9 cellular contexts compared by ENCODE assay signal in the genomic region with DNA sequence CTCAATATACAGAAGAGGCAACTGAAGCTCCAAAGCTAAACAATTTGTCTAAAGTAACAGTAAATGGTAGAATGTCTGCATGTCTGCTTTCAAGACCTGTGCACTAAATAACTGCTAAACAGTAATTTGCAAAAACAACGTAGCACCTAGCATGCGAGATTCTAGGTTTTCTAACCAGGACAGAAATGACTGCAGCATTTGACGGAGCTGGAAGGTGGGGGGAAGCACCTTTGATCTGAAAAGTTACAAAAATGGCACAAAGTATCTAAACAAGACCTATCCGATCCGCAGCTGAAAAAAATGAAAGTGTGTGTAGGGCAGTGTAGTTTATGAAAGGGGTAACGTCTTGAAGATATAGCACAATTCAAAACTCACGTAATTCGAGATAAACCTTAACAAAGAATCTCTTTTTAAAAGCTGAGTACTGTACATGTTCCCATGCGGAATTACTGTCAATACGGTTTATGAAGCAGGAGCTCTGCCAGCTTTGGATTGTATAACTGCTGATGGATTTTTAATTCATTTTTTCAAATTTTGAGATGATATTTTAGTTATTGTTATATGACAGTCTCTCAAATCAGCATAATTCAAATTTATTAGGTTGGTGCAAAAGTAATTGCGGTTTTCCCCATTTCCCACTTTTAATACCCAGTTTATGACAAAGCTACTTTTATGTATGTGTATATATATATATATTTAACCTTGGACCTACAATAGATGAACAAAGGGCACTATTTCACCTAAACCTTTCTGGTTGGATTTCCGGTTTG. TPM values are rescaled to one million over a fixed set of nuclear protein-coding genes. Genes with fewer than 3 reads are reported as not detected.
A peak's percentile ranks its signal among the peaks of the same experiment; 100 is the strongest.
DNase-seq lines count a peak whose midpoint lies in the region; ATAC-seq, FAIRE-seq and TF ChIP-seq lines count a peak whose summit lies in the region.
"Had no signal": no experiment of that assay in that cellular context is flagged by ENCODE, and none has a peak within 500 bp of the region (broad histone marks: within the 10 kb centered on the region; RNA-seq: fewer than 3 reads in every experiment).

No MANE protein-coding gene starts in this region.

- no peak overlapping the region for H3K27ac ChIP-seq in iPS-18a (ENCODE audit: low read length)
- peak overlapping the region; percentile 80 for H3K27ac ChIP-seq in substantia nigra (ENCODE audit: low read depth, low read length, poor library complexity, severe bottlenecking)
- H3K27ac ChIP-seq: C4-2B had no signal

- H3K9ac ChIP-seq in iPS-18a (ENCODE audit: low read length), result no peak overlapping the region

- no peaks in the 10 kb centered on the region for H3K9me3 Mint-ChIP-seq in activated CD4-positive, alpha-beta T cell treated with anti-CD3 and anti-CD28 coated beads for 36 hours (ENCODE audit: low read depth)
- no peaks in the 10 kb centered on the region for H3K9me3 Mint-ChIP-seq in activated CD4-positive, alpha-beta memory T cell treated with anti-CD3 and anti-CD28 coated beads, Interleukin-2, amount 10 ng/mL, durations not matched to agents 7 days and 5 days

- FAIRE-seq in H54 (lab: Jason Lieb, UNC), result no peak

- peak overlapping the region; percentile 64 for H3K4me3 Mint-ChIP-seq in activated CD4-positive, alpha-beta T cell treated with anti-CD3 and anti-CD28 coated beads for 36 hours
- peak overlapping the region; percentile 74 for H3K4me3 Mint-ChIP-seq in activated CD4-positive, alpha-beta memory T cell treated with anti-CD3 and anti-CD28 coated beads, Interleukin-2, amount 10 ng/mL, durations not matched to agents 7 days and 5 days

- H3K27ac Mint-ChIP-seq in activated CD4-positive, alpha-beta T cell treated with anti-CD3 and anti-CD28 coated beads for 36 hours, result peak overlapping the region; percentile 64
- peak overlapping the region; percentile 98 for H3K27ac Mint-ChIP-seq in activated CD4-positive, alpha-beta memory T cell treated with anti-CD3 and anti-CD28 coated beads, Interleukin-2, amount 10 ng/mL, durations not matched to agents 7 days and 5 days

- no peak for TF ChIP-seq POLR2A in H54 (IDR thresholded peaks at IDR 0.05; ENCODE audit: low read depth, low read length)

- H3K4me1 ChIP-seq in iPS-18a (ENCODE audit: control insufficient read depth, low read depth, low read length), result peaks cover 35% of the 10 kb centered on the region

- H3K27me3 ChIP-seq in iPS-18a (ENCODE audit: control insufficient read depth, insufficient read depth, low read length), result peaks cover 15% of the 10 kb centered on the region

- H3K27me3 Mint-ChIP-seq in activated CD4-positive, alpha-beta T cell treated with anti-CD3 and anti-CD28 coated beads for 36 hours, result no peaks in the 10 kb centered on the region
- no peaks in the 10 kb centered on the region for H3K27me3 Mint-ChIP-seq in activated CD4-positive, alpha-beta memory T cell treated with anti-CD3 and anti-CD28 coated beads, Interleukin-2, amount 10 ng/mL, durations not matched to agents 7 days and 5 days

- no peaks in the 10 kb centered on the region for H3K36me3 ChIP-seq in iPS-18a (ENCODE audit: control insufficient read depth, low read depth, low read length)

- CTCF ChIA-PET in activated CD4-positive, alpha-beta T cell treated with anti-CD3 and anti-CD28 coated beads for 36 hours (lab: Charles Lee), result interaction anchor here (0.6 to 3.0 kb wide), 15 partner anchors 8 to 516 kb away, joined by 3 to 23 read pairs (median 3); no protein-coding TSS in a partner anchor
- CTCF ChIA-PET in activated CD4-positive, alpha-beta memory T cell treated with anti-CD3 and anti-CD28 coated beads, Interleukin-2, amount 10 ng/mL, durations not matched to agents 7 days and 5 days (lab: Charles Lee), result interaction anchor here (0.6 to 18.0 kb wide), 14 partner anchors 8 to 288 kb away, joined by 3 to 206 read pairs (median 4); a partner anchor contains a TSS

- no peaks in the 10 kb centered on the region for H3K9me3 ChIP-seq in iPS-18a (ENCODE audit: control insufficient read depth, low read depth, low read length)

- peak; percentile 37 for DNase-seq in activated CD4-positive, alpha-beta T cell treated with anti-CD3 and anti-CD28 coated beads for 36 hours
- no peak for DNase-seq in activated CD4-positive, alpha-beta T cell treated with anti-CD3 and anti-CD28 coated beads for 48 hours
- no peak for DNase-seq in activated CD4-positive, alpha-beta memory T cell treated with anti-CD3 and anti-CD28 coated beads, Interleukin-2, amount 10 ng/mL, durations not matched to agents 7 days and 5 days
- DNase-seq in substantia nigra (lab: John Stamatoyannopoulos, UW) (no peak), H54 (ENCODE audit: insufficient read length, low spot score) (no peak)

- H3K36me3 Mint-ChIP-seq in activated CD4-positive, alpha-beta T cell treated with anti-CD3 and anti-CD28 coated beads for 36 hours (ENCODE audit: low read depth), result no peaks in the 10 kb centered on the region
- H3K36me3 Mint-ChIP-seq in activated CD4-positive, alpha-beta memory T cell treated with anti-CD3 and anti-CD28 coated beads, Interleukin-2, amount 10 ng/mL, durations not matched to agents 7 days and 5 days (ENCODE audit: low read depth), result peaks cover 17% of the 10 kb centered on the region

- POLR2A ChIA-PET in activated CD4-positive, alpha-beta T cell treated with anti-CD3 and anti-CD28 coated beads for 36 hours (lab: Charles Lee), result interaction anchor here (0.6 to 1.4 kb wide), 4 partner anchors 21 to 423 kb away, joined by 3 to 4 read pairs (median 3); a partner anchor contains a TSS
- POLR2A ChIA-PET in activated CD4-positive, alpha-beta memory T cell treated with anti-CD3 and anti-CD28 coated beads, Interleukin-2, amount 10 ng/mL, durations not matched to agents 7 days and 5 days (lab: Charles Lee), result interaction anchor here (1.2 to 12.1 kb wide), 20 partner anchors 18 to 422 kb away, joined by 3 to 255 read pairs (median 10); a partner anchor contains a TSS

- peak overlapping the region; percentile 64 for H3K4me3 ChIP-seq in iPS-18a (ENCODE audit: low read length)

- ATAC-seq in activated CD4-positive, alpha-beta T cell treated with anti-CD3 and anti-CD28 coated beads for 36 hours, result no peak
- ATAC-seq in GM19455 (IDR thresholded peaks at IDR 0.05; ENCODE audit: unreplicated experiment) (no peak), HG03469 (IDR thresholded peaks at IDR 0.05; ENCODE audit: unreplicated experiment) (no peak)

- intact Hi-C loops in activated CD4-positive, alpha-beta T cell treated with anti-CD3 and anti-CD28 coated beads for 36 hours (cut with DNase I, micrococcal nuclease), result loop anchor here in 1 of 2 experiments (5.0 kb wide), 2 partner anchors 356 to 631 kb away; a partner anchor contains a TSS

- peaks cover 62% of the 10 kb centered on the region for H3K4me1 Mint-ChIP-seq in activated CD4-positive, alpha-beta T cell treated with anti-CD3 and anti-CD28 coated beads for 36 hours
- H3K4me1 Mint-ChIP-seq in activated CD4-positive, alpha-beta memory T cell treated with anti-CD3 and anti-CD28 coated beads, Interleukin-2, amount 10 ng/mL, durations not matched to agents 7 days and 5 days, result peaks cover 89% of the 10 kb centered on the region

RNA-seq across cellular contexts. Expression of a gene that starts 1.1 kb away (rescaled TPM):
- 10 to 100 TPM; 14.0 to 17.6 TPM for total RNA-seq in activated CD4-positive, alpha-beta T cell treated with anti-CD3 and anti-CD28 coated beads for 36 hours
- 10 to 100 TPM; 60.0 to 62.7 TPM for total RNA-seq in activated CD4-positive, alpha-beta memory T cell treated with anti-CD3 and anti-CD28 coated beads, Interleukin-2, amount 10 ng/mL, durations not matched to agents 7 days and 5 days

RNA-seq across cellular contexts. Expression of a gene that starts 53.8 kb away (rescaled TPM):
- total RNA-seq in activated CD4-positive, alpha-beta T cell treated with anti-CD3 and anti-CD28 coated beads for 36 hours, result 100 to 1,000 TPM; 165 to 167 TPM
- total RNA-seq in activated CD4-positive, alpha-beta memory T cell treated with anti-CD3 and anti-CD28 coated beads, Interleukin-2, amount 10 ng/mL, durations not matched to agents 7 days and 5 days, result 100 to 1,000 TPM; 281 to 287 TPM
